ENCODE assay signal across 10 cellular contexts in the genomic region with DNA sequence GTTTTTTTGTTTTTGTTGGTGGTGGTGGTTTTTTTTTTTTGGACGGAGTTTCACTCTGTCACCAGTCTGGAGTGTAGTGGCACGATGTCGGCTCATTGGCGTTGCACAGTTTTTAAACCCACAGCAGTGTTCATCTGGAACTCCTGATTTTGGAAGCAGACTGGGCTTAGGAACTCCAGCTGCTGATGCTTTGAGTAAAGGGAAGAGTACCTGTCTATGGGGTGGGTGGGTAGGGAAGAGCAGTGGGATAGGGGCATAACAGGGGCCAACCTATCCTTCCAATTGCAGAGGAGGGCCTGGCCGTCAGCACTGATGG. TPM values are rescaled to one million over a fixed set of nuclear protein-coding genes. Genes with fewer than 3 reads are reported as not detected.
DNase-seq lines count a peak whose midpoint lies in the region; ATAC-seq and TF ChIP-seq lines count a peak whose summit lies in the region.
"Had no signal": no experiment of that assay in that cellular context is flagged by ENCODE, and none has a peak within 500 bp of the region (broad histone marks: within the 10 kb centered on the region; RNA-seq: fewer than 3 reads in every experiment).

No MANE protein-coding gene starts in this region.

- H3K27ac ChIP-seq in heart left ventricle (peak overlapping the region; percentile 12 to 96 (median 91)), upper lobe of right lung (peak overlapping the region; percentile 86)

- no peaks in the 10 kb centered on the region for H3K27me3 Mint-ChIP-seq in activated naive CD8-positive, alpha-beta T cell treated with anti-CD3 and anti-CD28 coated beads for 36 hours
- H3K27me3 Mint-ChIP-seq in mesothelial cell of epicardium (ENCODE audit: low read depth) = no peaks in the 10 kb centered on the region

- peaks cover 55% of the 10 kb centered on the region for H3K4me1 Mint-ChIP-seq in activated naive CD8-positive, alpha-beta T cell treated with anti-CD3 and anti-CD28 coated beads for 36 hours
- peaks cover 59% of the 10 kb centered on the region for H3K4me1 Mint-ChIP-seq in mesothelial cell of epicardium

- TF ChIP-seq POLR2A in heart left ventricle (IDR thresholded peaks at IDR 0.05) = no peak

- ATAC-seq in heart left ventricle = no peak
- no peak for ATAC-seq in Right ventricle myocardium inferior
- no peak for ATAC-seq in upper lobe of right lung

- DNase-seq in heart left ventricle (peak in 1 of 5 donors; percentile 11), Right ventricle myocardium inferior (ENCODE audit: missing footprints) (no peak), mesothelial cell of epicardium (ENCODE audit: low spot score in 2 of 2, unreplicated experiment in 2 of 2) (no peak), upper lobe of right lung (no peak), NCI-H1436 treated with DMSO at 0.1 percent for 48 hours (lab: John Stamatoyannopoulos, UW) (no peak), NOMO-1 treated with DMSO at 0.1 percent for 48 hours (lab: John Stamatoyannopoulos, UW; ENCODE audit: unreplicated experiment) (no peak)
- no peak for DNase-seq in activated naive CD8-positive, alpha-beta T cell treated with anti-CD3 and anti-CD28 coated beads for 36 hours
- no peak for DNase-seq in stimulated activated CD8-positive, alpha-beta memory T cell treated with anti-CD3 and anti-CD28 coated beads, Interleukin-4, amount 100 ng/mL, for 48 hours
- DNase-seq: DMS 273 treated with DMSO at 0.1 percent for 48 hours, NCI-H526 treated with DMSO at 0.1 percent for 48 hours had no signal

- peak overlapping the region; percentile 91 for H3K4me3 Mint-ChIP-seq in activated naive CD8-positive, alpha-beta T cell treated with anti-CD3 and anti-CD28 coated beads for 36 hours
- H3K4me3 Mint-ChIP-seq in mesothelial cell of epicardium = peak overlapping the region; percentile 82

- H3K27ac Mint-ChIP-seq in activated naive CD8-positive, alpha-beta T cell treated with anti-CD3 and anti-CD28 coated beads for 36 hours = peak overlapping the region; percentile 93
- H3K27ac Mint-ChIP-seq in mesothelial cell of epicardium = peak overlapping the region; percentile 97

- peaks cover 2% of the 10 kb centered on the region for H3K9me3 Mint-ChIP-seq in activated naive CD8-positive, alpha-beta T cell treated with anti-CD3 and anti-CD28 coated beads for 36 hours
- no peaks in the 10 kb centered on the region for H3K9me3 Mint-ChIP-seq in mesothelial cell of epicardium

- intact Hi-C loops in heart left ventricle (cut with DNase I) = loop anchor here in 3 of 10 donors (2.0 to 10.0 kb wide), 3 partner anchors 16 to 198 kb away; no protein-coding TSS in a partner anchor
- intact Hi-C loops in Right ventricle myocardium inferior (cut with DNase I) = loop anchor here (5.0 to 10.0 kb wide), 2 partner anchors 86 to 368 kb away; no protein-coding TSS in a partner anchor
- intact Hi-C loops in upper lobe of right lung (cut with DNase I) = no loop called here

- H3K4me1 ChIP-seq in heart left ventricle = peaks cover 16 to 68% (median 56%) of the 10 kb centered on the region in 12 donors
- H3K4me1 ChIP-seq in upper lobe of right lung = peaks cover 54% of the 10 kb centered on the region

- peak overlapping the region in 11 of 12 donors; percentile 72 to 100 (median 97) for H3K4me3 ChIP-seq in heart left ventricle
- H3K4me3 ChIP-seq in upper lobe of right lung = peak overlapping the region; percentile 99

- H3K27me3 ChIP-seq in heart left ventricle (no peaks in the 10 kb centered on the region), upper lobe of right lung (no peaks in the 10 kb centered on the region)

- H3K36me3 ChIP-seq in heart left ventricle (peaks cover 0 to 8% (median 0%) of the 10 kb centered on the region in 9 donors), upper lobe of right lung (no peaks in the 10 kb centered on the region)

- 29 to 53% (median 44%) methylated on average over 5 of the region's 5 CpGs for WGBS in heart left ventricle, 4 donors

- H3K9me3 ChIP-seq in heart left ventricle (no peaks in the 10 kb centered on the region), upper lobe of right lung (no peaks in the 10 kb centered on the region)

- TF ChIP-seq CTCF in heart left ventricle (IDR thresholded peaks at IDR 0.05) = no peak
- no peak for TF ChIP-seq CTCF in mesothelial cell of epicardium (IDR thresholded peaks at IDR 0.05; ENCODE audit: unreplicated experiment)
- no peak for TF ChIP-seq CTCF in upper lobe of right lung (IDR thresholded peaks at IDR 0.05)

- peaks cover 42% of the 10 kb centered on the region for H3K36me3 Mint-ChIP-seq in activated naive CD8-positive, alpha-beta T cell treated with anti-CD3 and anti-CD28 coated beads for 36 hours
- H3K36me3 Mint-ChIP-seq in mesothelial cell of epicardium = no peaks in the 10 kb centered on the region

RNA-seq across cellular contexts. Expression of gene CD99, which starts 2.0 kb away (rescaled TPM):
- total RNA-seq in heart left ventricle = 100 to 1,000 TPM; 216 to 475 (median 264) TPM
- 100 to 1,000 TPM; 302 to 477 TPM for polyA plus RNA-seq in heart left ventricle
- total RNA-seq in Right ventricle myocardium inferior = 359 TPM
- 100 to 1,000 TPM; 112 to 116 TPM for total RNA-seq in activated naive CD8-positive, alpha-beta T cell treated with anti-CD3 and anti-CD28 coated beads for 36 hours
- total RNA-seq in mesothelial cell of epicardium = 244 to 260 TPM (median 248 TPM) in 3 replicates
- total RNA-seq in upper lobe of right lung = 242 TPM

RNA-seq across cellular contexts. Expression of gene XG, which starts 58.8 kb away (rescaled TPM):
- total RNA-seq in heart left ventricle (under 1 TPM in 6 of 9 donors, not detected in 3; 0.28 to 0.85 (median 0.62) TPM), Right ventricle myocardium inferior (0.19 TPM), mesothelial cell of epicardium (0.60 to 1.3 TPM (median 1.2 TPM) in 3 replicates), upper lobe of right lung (0.64 TPM)
- polyA plus RNA-seq in heart left ventricle = under 1 TPM; 0.06 to 0.11 TPM
- not detected for total RNA-seq in activated naive CD8-positive, alpha-beta T cell treated with anti-CD3 and anti-CD28 coated beads for 36 hours
